ENCODE assay signal across 1 cellular context in the genomic region with DNA sequence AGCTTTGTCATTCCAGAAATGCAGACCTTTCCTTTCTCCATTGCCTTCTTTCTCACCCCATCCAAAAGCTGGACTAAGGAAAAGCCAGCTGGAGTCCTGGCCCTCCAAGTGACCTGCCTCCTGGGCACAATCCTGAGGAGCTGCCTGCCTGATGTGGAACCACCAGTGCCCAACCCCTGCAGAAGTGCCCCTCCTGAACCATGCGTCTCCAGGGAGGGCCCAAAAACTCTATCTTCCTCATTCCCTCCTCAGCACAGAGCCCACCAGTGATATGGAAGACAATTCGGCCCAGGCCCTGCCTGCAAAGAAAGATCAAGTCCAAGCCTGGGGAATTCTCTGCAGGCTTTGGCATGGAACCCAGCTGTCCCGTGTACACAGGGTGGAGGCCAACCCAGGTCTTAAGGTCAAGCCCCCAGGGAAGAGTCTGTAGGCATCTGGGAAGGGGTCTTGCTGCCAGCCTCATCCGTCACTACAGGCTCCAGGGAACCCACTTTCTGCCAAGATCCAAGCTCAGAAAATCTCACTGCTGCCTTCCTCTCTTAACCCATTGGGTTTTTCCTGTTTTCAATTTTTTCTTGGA.
TF ChIP-seq lines count a peak whose summit lies in the region.

No MANE protein-coding gene starts in this region.

TF ChIP-seq in GM12878, 131 proteins besides CTCF, POLR2A, EP300 and RAD21:
- TF ChIP-seq, protein P1, sequence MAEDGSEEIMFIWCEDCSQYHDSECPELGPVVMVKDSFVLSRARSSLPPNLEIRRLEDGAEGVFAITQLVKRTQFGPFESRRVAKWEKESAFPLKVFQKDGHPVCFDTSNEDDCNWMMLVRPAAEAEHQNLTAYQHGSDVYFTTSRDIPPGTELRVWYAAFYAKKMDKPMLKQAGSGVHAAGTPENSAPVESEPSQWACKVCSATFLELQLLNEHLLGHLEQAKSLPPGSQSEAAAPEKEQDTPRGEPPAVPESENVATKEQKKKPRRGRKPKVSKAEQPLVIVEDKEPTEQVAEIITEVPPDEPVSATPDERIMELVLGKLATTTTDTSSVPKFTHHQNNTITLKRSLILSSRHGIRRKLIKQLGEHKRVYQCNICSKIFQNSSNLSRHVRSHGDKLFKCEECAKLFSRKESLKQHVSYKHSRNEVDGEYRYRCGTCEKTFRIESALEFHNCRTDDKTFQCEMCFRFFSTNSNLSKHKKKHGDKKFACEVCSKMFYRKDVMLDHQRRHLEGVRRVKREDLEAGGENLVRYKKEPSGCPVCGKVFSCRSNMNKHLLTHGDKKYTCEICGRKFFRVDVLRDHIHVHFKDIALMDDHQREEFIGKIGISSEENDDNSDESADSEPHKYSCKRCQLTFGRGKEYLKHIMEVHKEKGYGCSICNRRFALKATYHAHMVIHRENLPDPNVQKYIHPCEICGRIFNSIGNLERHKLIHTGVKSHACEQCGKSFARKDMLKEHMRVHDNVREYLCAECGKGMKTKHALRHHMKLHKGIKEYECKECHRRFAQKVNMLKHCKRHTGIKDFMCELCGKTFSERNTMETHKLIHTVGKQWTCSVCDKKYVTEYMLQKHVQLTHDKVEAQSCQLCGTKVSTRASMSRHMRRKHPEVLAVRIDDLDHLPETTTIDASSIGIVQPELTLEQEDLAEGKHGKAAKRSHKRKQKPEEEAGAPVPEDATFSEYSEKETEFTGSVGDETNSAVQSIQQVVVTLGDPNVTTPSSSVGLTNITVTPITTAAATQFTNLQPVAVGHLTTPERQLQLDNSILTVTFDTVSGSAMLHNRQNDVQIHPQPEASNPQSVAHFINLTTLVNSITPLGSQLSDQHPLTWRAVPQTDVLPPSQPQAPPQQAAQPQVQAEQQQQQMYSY (CRISPR knock-in tag; IDR thresholded peaks at IDR 0.05) = no peak
- TF ChIP-seq, protein P2, sequence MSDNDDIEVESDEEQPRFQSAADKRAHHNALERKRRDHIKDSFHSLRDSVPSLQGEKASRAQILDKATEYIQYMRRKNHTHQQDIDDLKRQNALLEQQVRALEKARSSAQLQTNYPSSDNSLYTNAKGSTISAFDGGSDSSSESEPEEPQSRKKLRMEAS (IDR thresholded peaks at IDR 0.05; ENCODE audit: low read depth, low read length) = no peak
- TF ChIP-seq TCF3 (IDR thresholded peaks at IDR 0.05; ENCODE audit: borderline replicate concordance, insufficient read depth, low read depth, low read length) (no peak), RAD51 (IDR thresholded peaks at IDR 0.05) (no peak), EED (IDR thresholded peaks at IDR 0.05; ENCODE audit: low read depth) (no peak), ZNF217 (IDR thresholded peaks at IDR 0.05) (no peak), JUND (IDR thresholded peaks at IDR 0.05; ENCODE audit: low read depth, low read length) (no peak), TCF12 (IDR thresholded peaks at IDR 0.05; ENCODE audit: low read depth, low read length) (no peak), GATAD2B (conservative IDR thresholded peaks at IDR 0.05; ENCODE audit: low read depth) (no peak)
- TF ChIP-seq, protein P3, sequence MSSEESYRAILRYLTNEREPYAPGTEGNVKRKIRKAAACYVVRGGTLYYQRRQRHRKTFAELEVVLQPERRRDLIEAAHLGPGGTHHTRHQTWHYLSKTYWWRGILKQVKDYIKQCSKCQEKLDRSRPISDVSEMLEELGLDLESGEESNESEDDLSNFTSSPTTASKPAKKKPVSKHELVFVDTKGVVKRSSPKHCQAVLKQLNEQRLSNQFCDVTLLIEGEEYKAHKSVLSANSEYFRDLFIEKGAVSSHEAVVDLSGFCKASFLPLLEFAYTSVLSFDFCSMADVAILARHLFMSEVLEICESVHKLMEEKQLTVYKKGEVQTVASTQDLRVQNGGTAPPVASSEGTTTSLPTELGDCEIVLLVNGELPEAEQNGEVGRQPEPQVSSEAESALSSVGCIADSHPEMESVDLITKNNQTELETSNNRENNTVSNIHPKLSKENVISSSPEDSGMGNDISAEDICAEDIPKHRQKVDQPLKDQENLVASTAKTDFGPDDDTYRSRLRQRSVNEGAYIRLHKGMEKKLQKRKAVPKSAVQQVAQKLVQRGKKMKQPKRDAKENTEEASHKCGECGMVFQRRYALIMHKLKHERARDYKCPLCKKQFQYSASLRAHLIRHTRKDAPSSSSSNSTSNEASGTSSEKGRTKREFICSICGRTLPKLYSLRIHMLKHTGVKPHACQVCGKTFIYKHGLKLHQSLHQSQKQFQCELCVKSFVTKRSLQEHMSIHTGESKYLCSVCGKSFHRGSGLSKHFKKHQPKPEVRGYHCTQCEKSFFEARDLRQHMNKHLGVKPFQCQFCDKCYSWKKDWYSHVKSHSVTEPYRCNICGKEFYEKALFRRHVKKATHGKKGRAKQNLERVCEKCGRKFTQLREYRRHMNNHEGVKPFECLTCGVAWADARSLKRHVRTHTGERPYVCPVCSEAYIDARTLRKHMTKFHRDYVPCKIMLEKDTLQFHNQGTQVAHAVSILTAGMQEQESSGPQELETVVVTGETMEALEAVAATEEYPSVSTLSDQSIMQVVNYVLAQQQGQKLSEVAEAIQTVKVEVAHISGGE (CRISPR knock-in tag; IDR thresholded peaks at IDR 0.05) = no peak
- TF ChIP-seq, protein P4, sequence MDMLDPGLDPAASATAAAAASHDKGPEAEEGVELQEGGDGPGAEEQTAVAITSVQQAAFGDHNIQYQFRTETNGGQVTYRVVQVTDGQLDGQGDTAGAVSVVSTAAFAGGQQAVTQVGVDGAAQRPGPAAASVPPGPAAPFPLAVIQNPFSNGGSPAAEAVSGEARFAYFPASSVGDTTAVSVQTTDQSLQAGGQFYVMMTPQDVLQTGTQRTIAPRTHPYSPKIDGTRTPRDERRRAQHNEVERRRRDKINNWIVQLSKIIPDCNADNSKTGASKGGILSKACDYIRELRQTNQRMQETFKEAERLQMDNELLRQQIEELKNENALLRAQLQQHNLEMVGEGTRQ (IDR thresholded peaks at IDR 0.05; ENCODE audit: borderline replicate concordance, low read depth, low read length) = no peak
- TF ChIP-seq, protein P5, sequence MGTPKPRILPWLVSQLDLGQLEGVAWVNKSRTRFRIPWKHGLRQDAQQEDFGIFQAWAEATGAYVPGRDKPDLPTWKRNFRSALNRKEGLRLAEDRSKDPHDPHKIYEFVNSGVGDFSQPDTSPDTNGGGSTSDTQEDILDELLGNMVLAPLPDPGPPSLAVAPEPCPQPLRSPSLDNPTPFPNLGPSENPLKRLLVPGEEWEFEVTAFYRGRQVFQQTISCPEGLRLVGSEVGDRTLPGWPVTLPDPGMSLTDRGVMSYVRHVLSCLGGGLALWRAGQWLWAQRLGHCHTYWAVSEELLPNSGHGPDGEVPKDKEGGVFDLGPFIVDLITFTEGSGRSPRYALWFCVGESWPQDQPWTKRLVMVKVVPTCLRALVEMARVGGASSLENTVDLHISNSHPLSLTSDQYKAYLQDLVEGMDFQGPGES (IDR thresholded peaks at IDR 0.05) = no peak
- TF ChIP-seq, protein P6, sequence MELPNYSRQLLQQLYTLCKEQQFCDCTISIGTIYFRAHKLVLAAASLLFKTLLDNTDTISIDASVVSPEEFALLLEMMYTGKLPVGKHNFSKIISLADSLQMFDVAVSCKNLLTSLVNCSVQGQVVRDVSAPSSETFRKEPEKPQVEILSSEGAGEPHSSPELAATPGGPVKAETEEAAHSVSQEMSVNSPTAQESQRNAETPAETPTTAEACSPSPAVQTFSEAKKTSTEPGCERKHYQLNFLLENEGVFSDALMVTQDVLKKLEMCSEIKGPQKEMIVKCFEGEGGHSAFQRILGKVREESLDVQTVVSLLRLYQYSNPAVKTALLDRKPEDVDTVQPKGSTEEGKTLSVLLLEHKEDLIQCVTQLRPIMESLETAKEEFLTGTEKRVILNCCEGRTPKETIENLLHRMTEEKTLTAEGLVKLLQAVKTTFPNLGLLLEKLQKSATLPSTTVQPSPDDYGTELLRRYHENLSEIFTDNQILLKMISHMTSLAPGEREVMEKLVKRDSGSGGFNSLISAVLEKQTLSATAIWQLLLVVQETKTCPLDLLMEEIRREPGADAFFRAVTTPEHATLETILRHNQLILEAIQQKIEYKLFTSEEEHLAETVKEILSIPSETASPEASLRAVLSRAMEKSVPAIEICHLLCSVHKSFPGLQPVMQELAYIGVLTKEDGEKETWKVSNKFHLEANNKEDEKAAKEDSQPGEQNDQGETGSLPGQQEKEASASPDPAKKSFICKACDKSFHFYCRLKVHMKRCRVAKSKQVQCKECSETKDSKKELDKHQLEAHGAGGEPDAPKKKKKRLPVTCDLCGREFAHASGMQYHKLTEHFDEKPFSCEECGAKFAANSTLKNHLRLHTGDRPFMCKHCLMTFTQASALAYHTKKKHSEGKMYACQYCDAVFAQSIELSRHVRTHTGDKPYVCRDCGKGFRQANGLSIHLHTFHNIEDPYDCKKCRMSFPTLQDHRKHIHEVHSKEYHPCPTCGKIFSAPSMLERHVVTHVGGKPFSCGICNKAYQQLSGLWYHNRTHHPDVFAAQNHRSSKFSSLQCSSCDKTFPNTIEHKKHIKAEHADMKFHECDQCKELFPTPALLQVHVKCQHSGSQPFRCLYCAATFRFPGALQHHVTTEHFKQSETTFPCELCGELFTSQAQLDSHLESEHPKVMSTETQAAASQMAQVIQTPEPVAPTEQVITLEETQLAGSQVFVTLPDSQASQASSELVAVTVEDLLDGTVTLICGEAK (IDR thresholded peaks at IDR 0.05; ENCODE audit: borderline replicate concordance) = no peak
- TF ChIP-seq, protein P7, sequence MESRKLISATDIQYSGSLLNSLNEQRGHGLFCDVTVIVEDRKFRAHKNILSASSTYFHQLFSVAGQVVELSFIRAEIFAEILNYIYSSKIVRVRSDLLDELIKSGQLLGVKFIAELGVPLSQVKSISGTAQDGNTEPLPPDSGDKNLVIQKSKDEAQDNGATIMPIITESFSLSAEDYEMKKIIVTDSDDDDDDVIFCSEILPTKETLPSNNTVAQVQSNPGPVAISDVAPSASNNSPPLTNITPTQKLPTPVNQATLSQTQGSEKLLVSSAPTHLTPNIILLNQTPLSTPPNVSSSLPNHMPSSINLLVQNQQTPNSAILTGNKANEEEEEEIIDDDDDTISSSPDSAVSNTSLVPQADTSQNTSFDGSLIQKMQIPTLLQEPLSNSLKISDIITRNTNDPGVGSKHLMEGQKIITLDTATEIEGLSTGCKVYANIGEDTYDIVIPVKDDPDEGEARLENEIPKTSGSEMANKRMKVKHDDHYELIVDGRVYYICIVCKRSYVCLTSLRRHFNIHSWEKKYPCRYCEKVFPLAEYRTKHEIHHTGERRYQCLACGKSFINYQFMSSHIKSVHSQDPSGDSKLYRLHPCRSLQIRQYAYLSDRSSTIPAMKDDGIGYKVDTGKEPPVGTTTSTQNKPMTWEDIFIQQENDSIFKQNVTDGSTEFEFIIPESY (IDR thresholded peaks at IDR 0.05) = no peak
- TF ChIP-seq, protein P8, sequence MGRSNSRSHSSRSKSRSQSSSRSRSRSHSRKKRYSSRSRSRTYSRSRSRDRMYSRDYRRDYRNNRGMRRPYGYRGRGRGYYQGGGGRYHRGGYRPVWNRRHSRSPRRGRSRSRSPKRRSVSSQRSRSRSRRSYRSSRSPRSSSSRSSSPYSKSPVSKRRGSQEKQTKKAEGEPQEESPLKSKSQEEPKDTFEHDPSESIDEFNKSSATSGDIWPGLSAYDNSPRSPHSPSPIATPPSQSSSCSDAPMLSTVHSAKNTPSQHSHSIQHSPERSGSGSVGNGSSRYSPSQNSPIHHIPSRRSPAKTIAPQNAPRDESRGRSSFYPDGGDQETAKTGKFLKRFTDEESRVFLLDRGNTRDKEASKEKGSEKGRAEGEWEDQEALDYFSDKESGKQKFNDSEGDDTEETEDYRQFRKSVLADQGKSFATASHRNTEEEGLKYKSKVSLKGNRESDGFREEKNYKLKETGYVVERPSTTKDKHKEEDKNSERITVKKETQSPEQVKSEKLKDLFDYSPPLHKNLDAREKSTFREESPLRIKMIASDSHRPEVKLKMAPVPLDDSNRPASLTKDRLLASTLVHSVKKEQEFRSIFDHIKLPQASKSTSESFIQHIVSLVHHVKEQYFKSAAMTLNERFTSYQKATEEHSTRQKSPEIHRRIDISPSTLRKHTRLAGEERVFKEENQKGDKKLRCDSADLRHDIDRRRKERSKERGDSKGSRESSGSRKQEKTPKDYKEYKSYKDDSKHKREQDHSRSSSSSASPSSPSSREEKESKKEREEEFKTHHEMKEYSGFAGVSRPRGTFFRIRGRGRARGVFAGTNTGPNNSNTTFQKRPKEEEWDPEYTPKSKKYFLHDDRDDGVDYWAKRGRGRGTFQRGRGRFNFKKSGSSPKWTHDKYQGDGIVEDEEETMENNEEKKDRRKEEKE (IDR thresholded peaks at IDR 0.05) = no peak
- TF ChIP-seq, protein P9, sequence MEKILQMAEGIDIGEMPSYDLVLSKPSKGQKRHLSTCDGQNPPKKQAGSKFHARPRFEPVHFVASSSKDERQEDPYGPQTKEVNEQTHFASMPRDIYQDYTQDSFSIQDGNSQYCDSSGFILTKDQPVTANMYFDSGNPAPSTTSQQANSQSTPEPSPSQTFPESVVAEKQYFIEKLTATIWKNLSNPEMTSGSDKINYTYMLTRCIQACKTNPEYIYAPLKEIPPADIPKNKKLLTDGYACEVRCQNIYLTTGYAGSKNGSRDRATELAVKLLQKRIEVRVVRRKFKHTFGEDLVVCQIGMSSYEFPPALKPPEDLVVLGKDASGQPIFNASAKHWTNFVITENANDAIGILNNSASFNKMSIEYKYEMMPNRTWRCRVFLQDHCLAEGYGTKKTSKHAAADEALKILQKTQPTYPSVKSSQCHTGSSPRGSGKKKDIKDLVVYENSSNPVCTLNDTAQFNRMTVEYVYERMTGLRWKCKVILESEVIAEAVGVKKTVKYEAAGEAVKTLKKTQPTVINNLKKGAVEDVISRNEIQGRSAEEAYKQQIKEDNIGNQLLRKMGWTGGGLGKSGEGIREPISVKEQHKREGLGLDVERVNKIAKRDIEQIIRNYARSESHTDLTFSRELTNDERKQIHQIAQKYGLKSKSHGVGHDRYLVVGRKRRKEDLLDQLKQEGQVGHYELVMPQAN (conservative IDR thresholded peaks at IDR 0.05) = no peak
TF ChIP-seq in GM12878: peak in this region for 0.
